In genomic region chr18:48876590-48876989, GRCh38 we compare ENCODE assay signal across 18 cellular contexts.
DNase-seq lines count a peak whose midpoint lies in the region; ATAC-seq, FAIRE-seq and TF ChIP-seq lines count a peak whose summit lies in the region.
"Had no signal": no experiment of that assay in that cellular context is flagged by ENCODE, and none has a peak within 500 bp of the region (broad histone marks: within the 10 kb centered on the region; RNA-seq: fewer than 3 reads in every experiment).

No MANE protein-coding gene starts in this region.

- no peak overlapping the region for H3K4me3 Mint-ChIP-seq in natural killer cell treated with Interleukin-12 subunit alpha and Interleukin-12 subunit beta and Interleukin-15 and Interleukin-18, amount 100 ng/mL, for 72 hours
- H3K4me3 Mint-ChIP-seq in natural killer cell = no peak overlapping the region
- H3K4me3 Mint-ChIP-seq in nephron progenitor cell = no peak overlapping the region
- H3K4me3 Mint-ChIP-seq in stimulated activated effector memory CD8-positive, alpha-beta T cell treated with anti-CD3 and anti-CD28 coated beads, Interleukin-12 subunit alpha, Interleukin-12 subunit beta, amount 100 ng/mL, for 72 hours = no peak overlapping the region
- H3K4me3 Mint-ChIP-seq: H9 had no signal

- no peak overlapping the region for H3K9ac ChIP-seq in H1 (replicated peaks in 1 of 4; ENCODE audit: extremely low read depth in 1 of 4, low read depth in 3 of 4, low read length in 3 of 4)

- no peak for TF ChIP-seq POLR2A in H1 (IDR thresholded peaks at IDR 0.05; ENCODE audit: control extremely low read depth in 1 of 2, low read depth in 2 of 2, low read length in 2 of 2)

- CTCF ChIA-PET in H1 (lab: Charles Lee; ENCODE audit: partially characterized antibody) = interaction anchor here (0.7 to 2.9 kb wide), 16 partner anchors 9 to 171 kb away, joined by 3 to 24 read pairs (median 4); no protein-coding TSS in a partner anchor

- H3K4me2 ChIP-seq in H1 (ENCODE audit: insufficient read depth in 1 of 2, low read depth in 2 of 2, low read length in 2 of 2) = no peak overlapping the region

- POLR2A ChIA-PET in H1 (lab: Charles Lee; ENCODE audit: partially characterized antibody) = interaction anchor here (2.3 kb wide), 1 partner anchor 16 kb away, joined by 6 read pairs; no protein-coding TSS in a partner anchor

- TF ChIP-seq CTCF in natural killer cell (IDR thresholded peaks at IDR 0.05) (no peak), H1 (IDR thresholded peaks at IDR 0.05; ENCODE audit: control extremely low read depth in 1 of 3, insufficient read depth in 1 of 3, low read depth in 1 of 3, low read length in 3 of 3) (no peak), nephron progenitor cell (IDR thresholded peaks at IDR 0.05) (no peak)

- no peak overlapping the region for H4K91ac ChIP-seq in H1 (replicated peaks; ENCODE audit: insufficient read length, low read length)

- H3K36me3 ChIP-seq in H1 (ENCODE audit: control insufficient read depth in 2 of 4, insufficient read depth in 4 of 4, low read length in 3 of 4) = no peaks in the 10 kb centered on the region
- H3K36me3 ChIP-seq in effector memory CD4-positive, alpha-beta T cell (ENCODE audit: control insufficient read depth, insufficient read depth, low read length) = no peaks in the 10 kb centered on the region
- H3K36me3 ChIP-seq: SJCRH30 had no signal

- H2AK5ac ChIP-seq in H1 (ENCODE audit: low read depth, low read length) = no peak overlapping the region

- no peaks in the 10 kb centered on the region for H3K9me3 Mint-ChIP-seq in natural killer cell treated with Interleukin-12 subunit alpha and Interleukin-12 subunit beta and Interleukin-15 and Interleukin-18, amount 100 ng/mL, for 72 hours
- H3K9me3 Mint-ChIP-seq in natural killer cell (no peaks in the 10 kb centered on the region), nephron progenitor cell (peaks cover 15% of the 10 kb centered on the region)
- H3K9me3 Mint-ChIP-seq in stimulated activated effector memory CD8-positive, alpha-beta T cell treated with anti-CD3 and anti-CD28 coated beads, Interleukin-12 subunit alpha, Interleukin-12 subunit beta, amount 100 ng/mL, for 72 hours = no peaks in the 10 kb centered on the region

- no peak overlapping the region for H3K14ac ChIP-seq in H1 (ENCODE audit: insufficient read length)

- no peaks in the 10 kb centered on the region for H3K27me3 Mint-ChIP-seq in natural killer cell treated with Interleukin-12 subunit alpha and Interleukin-12 subunit beta and Interleukin-15 and Interleukin-18, amount 100 ng/mL, for 72 hours
- H3K27me3 Mint-ChIP-seq in natural killer cell (ENCODE audit: low read depth in 2 of 2) (peaks cover 0 to 3% of the 10 kb centered on the region in 2 donors), nephron progenitor cell (ENCODE audit: low read depth, poor library complexity) (peaks cover 8% of the 10 kb centered on the region)

- intact Hi-C loops in natural killer cell (cut with micrococcal nuclease) = no loop called here

- no peak for TF ChIP-seq EP300 in H1 (IDR thresholded peaks at IDR 0.05; ENCODE audit: borderline replicate concordance in 1 of 2, low read depth in 2 of 2, low read length in 2 of 2)

- H3K27ac ChIP-seq in H1 (ENCODE audit: low read depth, low read length) = no peak overlapping the region
- H3K27ac ChIP-seq in effector memory CD4-positive, alpha-beta T cell (ENCODE audit: insufficient read depth, low read length, poor library complexity, severe bottlenecking) = no peak overlapping the region
- H3K27ac ChIP-seq: SJCRH30 had no signal

- no peaks in the 10 kb centered on the region for H3K23me2 ChIP-seq in H1 (ENCODE audit: low read depth, low read length)

- WGBS in H1 (ENCODE audit: extremely low coverage in 1 of 2, insufficient coverage in 1 of 2, insufficient read length in 1 of 2, insufficient replicate concordance in 2 of 2, low coverage in 1 of 2, low lambda C conversion rate in 2 of 2, missing lambda C conversion rate in 1 of 2), 2 experiments = 93% methylated on average over 6 of the region's 6 CpGs; no CpG with 5 or more reads in 1 of the 2 experiments

- H3K23ac ChIP-seq in H1 (ENCODE audit: insufficient read length) = no peak overlapping the region

- H3K18ac ChIP-seq in H1 (ENCODE audit: extremely low read depth, low read length) = no peak overlapping the region

- H2AFZ ChIP-seq in H1 (ENCODE audit: low read length) = no peak overlapping the region

- no peak overlapping the region for H3K56ac ChIP-seq in H1 (replicated peaks; ENCODE audit: insufficient read length, low read depth, low read length)

- no peak overlapping the region for H2BK120ac ChIP-seq in H1 (replicated peaks; ENCODE audit: low read depth, low read length)

- H3K27ac Mint-ChIP-seq in natural killer cell treated with Interleukin-12 subunit alpha and Interleukin-12 subunit beta and Interleukin-15 and Interleukin-18, amount 100 ng/mL, for 72 hours = no peak overlapping the region
- no peak overlapping the region for H3K27ac Mint-ChIP-seq in natural killer cell
- peak overlapping the region; percentile 86 for H3K27ac Mint-ChIP-seq in nephron progenitor cell
- H3K27ac Mint-ChIP-seq in stimulated activated effector memory CD8-positive, alpha-beta T cell treated with anti-CD3 and anti-CD28 coated beads, Interleukin-12 subunit alpha, Interleukin-12 subunit beta, amount 100 ng/mL, for 72 hours = peak overlapping the region; percentile 32

- no peaks in the 10 kb centered on the region for H3K79me1 ChIP-seq in H1 (ENCODE audit: low read depth, low read length)

- no peak overlapping the region for H3K4ac ChIP-seq in H1 (replicated peaks; ENCODE audit: insufficient read length, low read depth, low read length)

- no peaks in the 10 kb centered on the region for H3K36me3 Mint-ChIP-seq in natural killer cell treated with Interleukin-12 subunit alpha and Interleukin-12 subunit beta and Interleukin-15 and Interleukin-18, amount 100 ng/mL, for 72 hours
- H3K36me3 Mint-ChIP-seq in natural killer cell (no peaks in the 10 kb centered on the region), nephron progenitor cell (ENCODE audit: low read depth) (peaks cover 5% of the 10 kb centered on the region)
- no peaks in the 10 kb centered on the region for H3K36me3 Mint-ChIP-seq in stimulated activated effector memory CD8-positive, alpha-beta T cell treated with anti-CD3 and anti-CD28 coated beads, Interleukin-12 subunit alpha, Interleukin-12 subunit beta, amount 100 ng/mL, for 72 hours

- H4K20me1 ChIP-seq in H1 (replicated peaks in 1 of 2; ENCODE audit: control insufficient read depth in 1 of 2, insufficient read depth in 2 of 2, low read length in 2 of 2) = no peaks in the 10 kb centered on the region

- 0 out of 7 replicates have a peak, but pooled peaks cover 0 to 4% (median 1%) of the 10 kb centered on the region in 4 experiments for H3K27me3 ChIP-seq in H1 (replicated peaks in 1 of 4; ENCODE audit: control insufficient read depth in 3 of 4, extremely low read depth in 1 of 4, insufficient read depth in 3 of 4, low read length in 3 of 4)
- no peaks in the 10 kb centered on the region for H3K27me3 ChIP-seq in effector memory CD4-positive, alpha-beta T cell (replicated peaks; ENCODE audit: control insufficient read depth, insufficient read depth, low read length, poor library complexity, severe bottlenecking)
- H3K27me3 ChIP-seq: SJCRH30 had no signal

- no peak overlapping the region for H2BK5ac ChIP-seq in H1 (ENCODE audit: low read depth, low read length)

- no peak for TF ChIP-seq RAD21 in H1 (IDR thresholded peaks at IDR 0.05 in 1 of 2, conservative IDR thresholded peaks at IDR 0.05 in 1 of 2; ENCODE audit: low read depth in 2 of 2, low read length in 2 of 2)

- no peaks in the 10 kb centered on the region for H3K9me3 ChIP-seq in H1 (ENCODE audit: insufficient read depth in 2 of 2, low read depth in 1 of 2, low read length in 1 of 2)
- no peaks in the 10 kb centered on the region for H3K9me3 ChIP-seq in effector memory CD4-positive, alpha-beta T cell (ENCODE audit: control insufficient read depth, low read length)
- H3K9me3 ChIP-seq: Caco-2, SJCRH30 had no signal

- no peak for ATAC-seq in natural killer cell treated with Interleukin-12 subunit alpha and Interleukin-12 subunit beta and Interleukin-15 and Interleukin-18, amount 100 ng/mL, for 72 hours
- ATAC-seq in natural killer cell = no peak
- ATAC-seq in stimulated activated effector memory CD8-positive, alpha-beta T cell treated with anti-CD3 and anti-CD28 coated beads, Interleukin-12 subunit alpha, Interleukin-12 subunit beta, amount 100 ng/mL, for 72 hours = no peak
- no peak for ATAC-seq in HG03520 (IDR thresholded peaks at IDR 0.05; ENCODE audit: unreplicated experiment)

- peak overlapping the region; percentile 63; the same call in 1 of the 2 replicates for H4K8ac ChIP-seq in H1 (ENCODE audit: extremely low read depth, insufficient read depth, low read length)

- no peak for FAIRE-seq in H1 (lab: Jason Lieb, UNC)
- FAIRE-seq: A204.1 had no signal

- H3K4me1 ChIP-seq in H1 (replicated peaks in 1 of 4; ENCODE audit: control insufficient read depth in 3 of 4, insufficient read depth in 4 of 4, low read length in 3 of 4) = peaks cover 0 to 13% (median 10%) of the 10 kb centered on the region in 4 experiments; a peak in 6 of 7 replicates
- no peaks in the 10 kb centered on the region for H3K4me1 ChIP-seq in effector memory CD4-positive, alpha-beta T cell (ENCODE audit: control insufficient read depth, insufficient read depth, low read length, poor library complexity, severe bottlenecking)

- H2BK12ac ChIP-seq in H1 (ENCODE audit: low read depth, low read length) = 0 out of 2 replicates have a peak overlapping the region, but pooled peaks have one; percentile 52

- H3K4me3 ChIP-seq in H1 (ENCODE audit: extremely low read depth in 1 of 4, insufficient read depth in 2 of 4, low read depth in 3 of 4, low read length in 4 of 4) = no peak overlapping the region
- no peak overlapping the region for H3K4me3 ChIP-seq in effector memory CD4-positive, alpha-beta T cell (ENCODE audit: insufficient read depth, low read depth, low read length, poor library complexity, severe bottlenecking)
- H3K4me3 ChIP-seq: SJCRH30 had no signal

- no peaks in the 10 kb centered on the region for H3K79me2 ChIP-seq in H1 (ENCODE audit: control insufficient read depth in 1 of 2, insufficient read depth in 2 of 2, low read length in 2 of 2)

- H3K4me1 Mint-ChIP-seq in natural killer cell treated with Interleukin-12 subunit alpha and Interleukin-12 subunit beta and Interleukin-15 and Interleukin-18, amount 100 ng/mL, for 72 hours (ENCODE audit: low read depth in 2 of 2) = peaks cover 36 to 37% of the 10 kb centered on the region in 2 donors
- H3K4me1 Mint-ChIP-seq in natural killer cell = peaks cover 27 to 29% of the 10 kb centered on the region in 2 donors
- H3K4me1 Mint-ChIP-seq in nephron progenitor cell = peaks cover 55% of the 10 kb centered on the region
- H3K4me1 Mint-ChIP-seq in stimulated activated effector memory CD8-positive, alpha-beta T cell treated with anti-CD3 and anti-CD28 coated beads, Interleukin-12 subunit alpha, Interleukin-12 subunit beta, amount 100 ng/mL, for 72 hours = peaks cover 41% of the 10 kb centered on the region

- no peak overlapping the region for H4K5ac ChIP-seq in H1 (ENCODE audit: insufficient read length, low read depth, low read length)

- no peak overlapping the region for H2BK20ac ChIP-seq in H1 (ENCODE audit: low read length)

- H2BK15ac ChIP-seq in H1 (ENCODE audit: low read length) = peak overlapping the region; percentile 40; the same call in 1 of the 2 replicates

- peak; percentile 32 for DNase-seq in natural killer cell treated with Interleukin-12 subunit alpha and Interleukin-12 subunit beta and Interleukin-15 and Interleukin-18, amount 100 ng/mL, for 72 hours (ENCODE audit: low spot score)
- DNase-seq in natural killer cell (no peak), H1 (ENCODE audit: low read depth in 1 of 2, low spot score in 2 of 2) (no peak), nephron progenitor cell (no peak), NCI-H2196 treated with DMSO at 0.1 percent for 48 hours (lab: John Stamatoyannopoulos, UW; ENCODE audit: unreplicated experiment) (no peak)
- no peak for DNase-seq in stimulated activated effector memory CD8-positive, alpha-beta T cell treated with anti-CD3 and anti-CD28 coated beads, Interleukin-12 subunit alpha, Interleukin-12 subunit beta, amount 100 ng/mL, for 72 hours (ENCODE audit: low spot score in 2 of 2)
- DNase-seq in effector memory CD4-positive, alpha-beta T cell = no peak
- DNase-seq: DMS153; EL; NCI-H1105 treated with DMSO at 0.1 percent for 48 hours; NCI-H1694 treated with DMSO at 0.1 percent for 48 hours; NCI-H446; NK-92 treated with Interleukin-12 subunit alpha and Interleukin-12 subunit beta, amount 100 ng/mL, for 24 hours; SJCRH30 had no signal

Comparison
In these comparisons a context has a peak if more than half of its experiments do, and no peak if none do; other contexts are left out.
1. H3K27ac Mint-ChIP-seq: peak in nephron progenitor cell (single experiment) and stimulated activated effector memory CD8-positive, alpha-beta T cell treated with anti-CD3 and anti-CD28 coated beads, Interleukin-12 subunit alpha, Interleukin-12 subunit beta, amount 100 ng/mL, for 72 hours (single experiment); none in natural killer cell treated with Interleukin-12 subunit alpha and Interleukin-12 subunit beta and Interleukin-15 and Interleukin-18, amount 100 ng/mL, for 72 hours (0 of 2) and natural killer cell (0 of 2).